In genomic region chr2:64803776-64804175, GRCh38 we compare ENCODE assay signal across 1 cellular context.
TF ChIP-seq lines count a peak whose summit lies in the region.

No MANE protein-coding gene starts in this region.

TF ChIP-seq in GM12878, 131 proteins besides CTCF, POLR2A, EP300 and RAD21 (continued from another document):
- TF ChIP-seq CUX1 (IDR thresholded peaks at IDR 0.05; ENCODE audit: insufficient replicate concordance, low read depth, low read length) (no peak), SUZ12 (IDR thresholded peaks at IDR 0.05; ENCODE audit: unreplicated experiment) (no peak), IKZF1 (conservative IDR thresholded peaks at IDR 0.05) (no peak), MYB (IDR thresholded peaks at IDR 0.05; ENCODE audit: borderline replicate concordance, low read depth, low read length) (no peak), FOXM1 (IDR thresholded peaks at IDR 0.05; ENCODE audit: low read depth, low read length) (no peak), ZNF217 (IDR thresholded peaks at IDR 0.05) (no peak), IRF4 (IDR thresholded peaks at IDR 0.05; ENCODE audit: low read depth, low read length) (no peak)
